1 cellular context compared by ENCODE assay signal in genomic region chr16:69565611-69566436, GRCh38.
TF ChIP-seq lines count a peak whose summit lies in the region.

Gene NFAT5 (plus strand): TSS chr16:69565966. CDS start chr16:69566302, 336 bp downstream.

TF ChIP-seq in WTC11, 78 proteins besides CTCF, POLR2A, EP300 and RAD21 (continued from another document):
- TF ChIP-seq NR1H2 (CRISPR knock-in tag; IDR thresholded peaks at IDR 0.05) (no peak), ZNF423 (CRISPR knock-in tag; IDR thresholded peaks at IDR 0.05) (peak; percentile 48; the same call in 1 of the 2 replicates), USF1 (CRISPR knock-in tag; IDR thresholded peaks at IDR 0.05) (peak; percentile 52), FOXP4 (CRISPR knock-in tag; IDR thresholded peaks at IDR 0.05) (peak; percentile 23), ZNF219 (CRISPR knock-in tag; IDR thresholded peaks at IDR 0.05; ENCODE audit: borderline replicate concordance) (0 out of 2 replicates have a peak, but pooled peaks have one; percentile 12), E2F5 (CRISPR knock-in tag; IDR thresholded peaks at IDR 0.05) (peak; percentile 86; the same call in 1 of the 2 replicates), TP53 (CRISPR knock-in tag; IDR thresholded peaks at IDR 0.05) (peak; percentile 77; the same call in 1 of the 2 replicates), SP1 (CRISPR knock-in tag; conservative IDR thresholded peaks at IDR 0.05) (peak; percentile 94), E2F1 (CRISPR knock-in tag; IDR thresholded peaks at IDR 0.05) (0 out of 2 replicates have a peak, but pooled peaks have one; percentile 31), NFATC4 (CRISPR knock-in tag; IDR thresholded peaks at IDR 0.05) (no peak), MYBL2 (CRISPR knock-in tag; IDR thresholded peaks at IDR 0.05) (peak; percentile 55; the same call in 1 of the 2 replicates), FOXP1 (CRISPR knock-in tag; IDR thresholded peaks at IDR 0.05; ENCODE audit: borderline replicate concordance) (peak; percentile 82; the same call in 1 of the 2 replicates), USF2 (CRISPR knock-in tag; IDR thresholded peaks at IDR 0.05) (peak; percentile 29), KAT7 (CRISPR knock-in tag; IDR thresholded peaks at IDR 0.05; ENCODE audit: borderline replicate concordance) (0 out of 2 replicates have a peak, but pooled peaks have one; percentile 56), HMGXB4 (CRISPR knock-in tag; IDR thresholded peaks at IDR 0.05) (peak; percentile 55; the same call in 1 of the 2 replicates), ZNF121 (CRISPR knock-in tag; IDR thresholded peaks at IDR 0.05) (no peak), NFYB (CRISPR knock-in tag; conservative IDR thresholded peaks at IDR 0.05; ENCODE audit: low read depth) (no peak), TEAD1 (CRISPR knock-in tag; IDR thresholded peaks at IDR 0.05) (peak; percentile 85), PRDM15 (CRISPR knock-in tag; IDR thresholded peaks at IDR 0.05) (no peak), ZNF416 (CRISPR knock-in tag; IDR thresholded peaks at IDR 0.05) (0 out of 2 replicates have a peak, but pooled peaks have one; percentile 49), RELA (CRISPR knock-in tag; IDR thresholded peaks at IDR 0.05; ENCODE audit: borderline replicate concordance) (0 out of 2 replicates have a peak, but pooled peaks have one; percentile 42)
